Comparison of ENCODE assay signal across 8 cellular contexts in genomic region chr16:20646171-20646570, GRCh38. TPM values are rescaled to one million over a fixed set of nuclear protein-coding genes. Genes with fewer than 3 reads are reported as not detected.
"Had no signal": no experiment of that assay in that cellular context is flagged by ENCODE, and none has a peak within 500 bp of the region (broad histone marks: within the 10 kb centered on the region; RNA-seq: fewer than 3 reads in every experiment).

No MANE protein-coding gene starts in this region.

RNA-seq across cellular contexts. Expression of gene ACSM1, which starts 51.3 kb away (rescaled TPM):
- total RNA-seq: activated CD4-positive, alpha-beta memory T cell treated with anti-CD3 and anti-CD28 coated beads for 36 hours; activated CD4-positive, alpha-beta memory T cell treated with anti-CD3 and anti-CD28 coated beads, Interleukin-2, amount 10 ng/mL, durations not matched to agents 7 days and 5 days; activated CD4-positive, alpha-beta T cell treated with anti-CD3 and anti-CD28 coated beads for 36 hours; activated CD4-positive, alpha-beta T cell treated with anti-CD3 and anti-CD28 coated beads, Interleukin-2, amount 10 ng/mL, durations not matched to agents 24 days and 14 days; activated CD8-positive, alpha-beta memory T cell treated with anti-CD3 and anti-CD28 coated beads for 36 hours; activated CD8-positive, alpha-beta memory T cell treated with anti-CD3 and anti-CD28 coated beads, Interleukin-2, amount 10 ng/mL, durations not matched to agents 7 days and 5 days; activated CD8-positive, alpha-beta T cell treated with anti-CD3 and anti-CD28 coated beads for 36 hours; T-helper 1 cell treated with Interleukin-12 subunit alpha and Interleukin-12 subunit beta and Interleukin-4 antibody, amounts not matched to agents 30 ng/mL and 1 ng/mL, for 36 hours had no signal
